1 cellular context compared by ENCODE assay signal in the genomic region with DNA sequence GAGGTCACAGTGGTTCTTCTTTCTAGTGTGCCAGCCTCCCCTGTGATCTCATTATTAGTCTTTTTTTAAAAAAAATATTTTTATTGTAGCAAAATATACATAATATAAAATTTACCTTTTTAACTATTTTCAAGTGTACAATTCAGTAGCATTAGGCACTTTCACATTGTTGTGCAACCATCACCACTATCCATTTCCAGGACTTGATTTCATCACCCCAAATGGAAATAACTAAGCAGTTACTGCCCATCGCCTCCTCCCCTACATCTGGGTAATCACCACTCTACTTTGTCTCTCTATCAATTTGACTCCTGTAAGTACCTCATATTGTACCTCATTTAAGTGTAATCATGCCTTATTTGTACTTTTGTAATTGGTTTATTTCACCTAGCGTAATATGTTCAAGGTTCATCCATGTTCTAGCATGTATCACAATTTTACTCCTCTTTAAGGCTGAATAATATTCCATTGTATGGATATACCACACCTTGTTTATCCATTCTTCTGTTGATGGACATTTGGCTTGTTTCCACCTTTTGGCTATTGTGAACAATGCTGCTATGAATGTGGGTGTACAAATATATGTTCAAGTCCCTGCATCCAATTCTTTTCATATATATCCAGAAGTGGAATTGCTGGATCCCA.
TF ChIP-seq lines count a peak whose summit lies in the region.

No MANE protein-coding gene starts in this region.

TF ChIP-seq in H1, 55 proteins besides CTCF, POLR2A, EP300 and RAD21:
- TF ChIP-seq SIRT6 (IDR thresholded peaks at IDR 0.05; ENCODE audit: low read length) (no peak), TBP (IDR thresholded peaks at IDR 0.05; ENCODE audit: low read depth, low read length) (no peak), KDM1A (IDR thresholded peaks at IDR 0.05; ENCODE audit: borderline replicate concordance, low read length) (peak; percentile 77), CBX8 (IDR thresholded peaks at IDR 0.05; ENCODE audit: borderline replicate concordance, low read depth, low read length) (no peak)
